In the genomic region with DNA sequence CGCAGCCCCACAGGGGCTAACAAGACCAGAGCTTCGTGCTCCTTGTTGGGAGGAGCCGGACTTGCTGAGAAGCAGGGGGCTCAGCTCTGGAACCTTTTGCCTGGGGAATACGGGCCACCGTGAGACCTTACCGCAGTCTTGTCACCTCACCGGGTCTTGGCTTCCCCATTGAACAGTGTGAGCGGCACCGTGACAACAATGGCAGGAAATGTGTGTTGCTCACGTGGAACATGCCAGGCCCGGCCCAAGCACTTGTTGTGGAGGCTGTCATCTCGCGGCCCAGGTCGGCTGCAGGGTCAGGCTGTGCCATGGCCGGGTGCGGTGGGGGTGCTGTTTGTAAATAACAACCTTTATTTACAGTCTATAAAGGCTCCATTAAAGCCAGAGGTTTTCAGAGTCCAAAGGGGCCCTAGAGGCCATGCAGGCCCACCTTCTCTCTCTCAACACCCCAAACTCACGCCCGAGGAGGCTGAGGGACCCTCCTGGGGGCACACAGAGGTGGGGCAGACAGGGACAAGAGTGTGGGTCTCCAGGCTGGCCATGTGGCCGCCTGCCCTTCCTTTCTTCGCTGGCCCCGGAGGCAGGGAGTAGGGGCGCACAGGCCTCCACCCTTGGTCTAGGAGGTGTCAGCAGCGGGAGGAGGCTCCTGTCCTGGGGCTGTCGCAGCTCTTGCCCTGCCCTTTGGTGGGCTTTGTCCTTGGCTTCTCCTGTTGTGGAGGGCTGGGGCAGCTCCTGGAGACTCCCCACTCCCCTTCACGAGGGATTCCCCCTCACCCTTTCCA, we compare ENCODE assay signal across 28 cellular contexts.
"Had no signal": no experiment of that assay in that cellular context is flagged by ENCODE, and none has a peak within 500 bp of the region (broad histone marks: within the 10 kb centered on the region; RNA-seq: fewer than 3 reads in every experiment).

No MANE protein-coding gene starts in this region.

- H3K4me1 ChIP-seq: left lung, sigmoid colon, thyroid gland had no signal

- H3K27ac ChIP-seq: coronary artery, hepatocyte, left lung, sigmoid colon, thyroid gland had no signal

- H3K36me3 ChIP-seq: left lung, sigmoid colon, thyroid gland had no signal

- DNase-seq: activated B cell treated with CpG ODN at 0.5 μM for 24 hours; activated CD4-positive, alpha-beta T cell treated with anti-CD3 and anti-CD28 coated beads for 36 hours; activated CD4-positive, alpha-beta T cell treated with anti-CD3 and anti-CD28 coated beads, Interleukin-2, amount 50 U/mL, for 48 hours; activated CD8-positive, alpha-beta memory T cell treated with anti-CD3 and anti-CD28 coated beads, Interleukin-2, amount 50 U/mL, for 48 hours; activated naive CD4-positive, alpha-beta T cell treated with Interleukin-2 at 50 U/mL for 16 hours; activated naive CD8-positive, alpha-beta T cell treated with anti-CD3 and anti-CD28 coated beads for 36 hours; activated T-cell treated with anti-CD3 and anti-CD28 coated beads, Interleukin-2, amount 50 U/mL, for 4 hours; foreskin melanocyte; glutamatergic neuron; kidney glomerular epithelial cell; left lung; mammary epithelial cell; midbrain; nephron progenitor cell; retina; sigmoid colon; stimulated activated CD4-positive, alpha-beta T cell treated with anti-CD3 and anti-CD28 coated beads, Interleukin-2, amount 100 ng/mL, for 48 hours; substantia nigra; T1000; thyroid gland had no signal

- H3K4me2 ChIP-seq: hepatocyte, smooth muscle cell had no signal

- H3K4me1 Mint-ChIP-seq: activated CD4-positive, alpha-beta T cell treated with anti-CD3 and anti-CD28 coated beads for 36 hours; activated naive CD8-positive, alpha-beta T cell treated with anti-CD3 and anti-CD28 coated beads for 36 hours had no signal

- H3K9me3 ChIP-seq: sigmoid colon, thyroid gland had no signal

- ATAC-seq: activated CD4-positive, alpha-beta T cell treated with anti-CD3 and anti-CD28 coated beads for 36 hours; activated T-cell treated with anti-CD3 and anti-CD28 coated beads, Interleukin-2, amount 50 U/mL, for 4 hours; esophagus mucosa; left lung had no signal

- H3K9me3 Mint-ChIP-seq: activated naive CD8-positive, alpha-beta T cell treated with anti-CD3 and anti-CD28 coated beads for 36 hours; activated T-cell treated with anti-CD3 and anti-CD28 coated beads, Interleukin-2, amount 50 U/mL, for 4 hours; activated T-helper 2 cell treated with anti-CD3 and anti-CD28 coated beads, Interferon-gamma antibody, Interleukin-2, Interleukin-4, amounts not matched to agents 10 μg/mL and 5 μg/mL and 100 μg/mL, durations not matched to agents 14 hours and 24 hours and 36 hours; central memory CD8-positive, alpha-beta T cell; nephron progenitor cell; stimulated activated naive CD8-positive, alpha-beta T cell treated with anti-CD3 and anti-CD28 coated beads, Interleukin-15, Interleukin-2, amounts not matched to agents 100 ng/mL and 50 ng/mL, for 24 hours had no signal

- H3K27ac Mint-ChIP-seq: activated B cell treated with CpG ODN at 0.5 μM for 24 hours; activated CD4-positive, alpha-beta T cell treated with anti-CD3 and anti-CD28 coated beads for 36 hours; activated naive CD8-positive, alpha-beta T cell treated with anti-CD3 and anti-CD28 coated beads for 36 hours; activated T-helper 2 cell treated with anti-CD3 and anti-CD28 coated beads, Interferon-gamma antibody, Interleukin-2, Interleukin-4, amounts not matched to agents 10 μg/mL and 5 μg/mL and 100 μg/mL, durations not matched to agents 14 hours and 24 hours and 36 hours; nephron progenitor cell; stimulated activated naive CD8-positive, alpha-beta T cell treated with anti-CD3 and anti-CD28 coated beads, Interleukin-15, Interleukin-2, amounts not matched to agents 100 ng/mL and 50 ng/mL, for 24 hours had no signal

- H2AFZ ChIP-seq: hepatocyte had no signal

- H3K27me3 ChIP-seq: thyroid gland had no signal

- FAIRE-seq: astrocyte had no signal

- H3K4me3 ChIP-seq: coronary artery, hepatocyte, left lung, sigmoid colon, smooth muscle cell, thyroid gland had no signal

- H3K36me3 Mint-ChIP-seq: activated naive CD8-positive, alpha-beta T cell treated with anti-CD3 and anti-CD28 coated beads for 36 hours had no signal

- H3K4me3 Mint-ChIP-seq: activated B cell treated with CpG ODN at 0.5 μM for 24 hours; activated CD4-positive, alpha-beta T cell treated with anti-CD3 and anti-CD28 coated beads for 36 hours; activated naive CD8-positive, alpha-beta T cell treated with anti-CD3 and anti-CD28 coated beads for 36 hours; activated T-cell treated with anti-CD3 and anti-CD28 coated beads, Interleukin-2, amount 50 U/mL, for 4 hours; central memory CD8-positive, alpha-beta T cell; stimulated activated naive CD8-positive, alpha-beta T cell treated with anti-CD3 and anti-CD28 coated beads, Interleukin-15, Interleukin-2, amounts not matched to agents 100 ng/mL and 50 ng/mL, for 24 hours had no signal

- H3K79me2 ChIP-seq: hepatocyte had no signal
